20 cellular contexts compared by ENCODE assay signal in the genomic region with DNA sequence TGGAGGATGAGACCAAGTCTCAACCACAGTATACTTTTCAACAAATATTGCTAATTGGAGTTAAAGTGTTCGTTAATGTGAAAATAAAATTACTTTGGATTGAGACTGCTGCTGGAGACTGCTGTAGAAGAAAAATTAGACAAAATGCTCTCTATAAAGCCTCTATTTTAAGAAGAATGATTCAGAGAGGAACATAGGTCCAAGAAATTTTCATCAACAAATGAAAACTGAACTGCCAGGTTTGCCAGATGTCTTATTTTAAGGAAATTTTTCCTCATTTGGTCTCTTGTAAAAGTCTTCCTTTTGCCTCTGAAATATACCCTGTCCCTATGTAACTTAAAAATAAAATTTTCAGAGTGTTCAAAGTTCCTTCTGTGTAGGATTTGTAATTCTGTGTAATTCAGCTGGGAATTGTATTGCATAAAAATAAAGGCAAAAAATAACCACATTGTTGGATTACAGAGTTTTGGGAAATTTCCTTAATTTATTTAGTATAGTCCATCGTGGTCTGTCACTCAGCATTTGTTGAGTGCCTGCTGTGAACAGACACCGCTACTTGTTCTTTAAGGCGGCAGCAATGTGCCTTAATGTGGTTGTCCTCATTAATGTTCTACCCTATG. TPM values are rescaled to one million over a fixed set of nuclear protein-coding genes. Genes with fewer than 3 reads are reported as not detected.
DNase-seq lines count a peak whose midpoint lies in the region; ATAC-seq and TF ChIP-seq lines count a peak whose summit lies in the region.
"Had no signal": no experiment of that assay in that cellular context is flagged by ENCODE, and none has a peak within 500 bp of the region (broad histone marks: within the 10 kb centered on the region; RNA-seq: fewer than 3 reads in every experiment).

No MANE protein-coding gene starts in this region.

- WGBS in heart right ventricle, 2 donors: 73 to 76% methylated on average over 4 of the region's 4 CpGs
- 87 to 91% methylated on average over 4 of the region's 4 CpGs for WGBS in transverse colon (ENCODE audit: low coverage in 1 of 2), 2 donors

- H3K36me3 ChIP-seq in heart right ventricle (no peaks in the 10 kb centered on the region), transverse colon (no peaks in the 10 kb centered on the region)
- H3K36me3 ChIP-seq: BE2C, MG63 had no signal

- peaks cover 2 to 75% (median 47%) of the 10 kb centered on the region in 9 donors for H3K4me1 ChIP-seq in heart right ventricle
- H3K4me1 ChIP-seq in transverse colon: peaks cover 0 to 10% (median 3%) of the 10 kb centered on the region in 4 donors
- H3K4me1 ChIP-seq: BE2C had no signal

- no peak for TF ChIP-seq EP300 in transverse colon (IDR thresholded peaks at IDR 0.05; ENCODE audit: low read depth)

- ATAC-seq in heart right ventricle (peak in 6 of 8 donors; percentile 17 to 58 (median 26)), sciatic nerve (peak; percentile 70), HG03039 (IDR thresholded peaks at IDR 0.05; ENCODE audit: unreplicated experiment) (no peak), GM18519 (IDR thresholded peaks at IDR 0.05; ENCODE audit: low FRiP score, unreplicated experiment) (no peak)
- ATAC-seq: CD8-positive, alpha-beta T cell; GM23338; Panc1 had no signal

- TF ChIP-seq POLR2A in transverse colon (IDR thresholded peaks at IDR 0.05): no peak

- H3K27me3 ChIP-seq in dorsolateral prefrontal cortex: no peaks in the 10 kb centered on the region
- no peaks in the 10 kb centered on the region for H3K27me3 ChIP-seq in heart right ventricle
- no peaks in the 10 kb centered on the region for H3K27me3 ChIP-seq in transverse colon
- H3K27me3 ChIP-seq: BE2C, MG63 had no signal

- H3K27ac ChIP-seq in dorsolateral prefrontal cortex (peak overlapping the region in 53 of 59 donors; percentile 10 to 84 (median 67)), heart right ventricle (peak overlapping the region in 9 of 10 donors; percentile 31 to 84 (median 51)), transverse colon (peak overlapping the region in 3 of 4 donors; percentile 1 to 26 (median 6))
- H3K27ac ChIP-seq: KMS-11 had no signal

- in situ Hi-C loops in transverse colon (cut with MboI; ENCODE audit: low pct_ligation_motif_present in 1 of 4, low pct_unique_long_range_greater_than_20kb in 1 of 4, low sequenced_read_pairs in 3 of 4): no loop called here

- H3K4me3 ChIP-seq in dorsolateral prefrontal cortex (no peak overlapping the region), heart right ventricle (no peak overlapping the region), transverse colon (no peak overlapping the region)
- H3K4me3 ChIP-seq: GM23338, MG63 had no signal

- DNase-seq in dorsolateral prefrontal cortex: no peak
- DNase-seq in heart right ventricle: no peak
- no peak for DNase-seq in sciatic nerve (ENCODE audit: low spot score)
- DNase-seq in transverse colon: no peak
- no peak for DNase-seq in NCI-H128 (lab: John Stamatoyannopoulos, UW; ENCODE audit: unreplicated experiment)
- no peak for DNase-seq in NCI-H1105 treated with DMSO at 0.1 percent for 48 hours (lab: John Stamatoyannopoulos, UW)
- DNase-seq: BE2C; CD8-positive, alpha-beta T cell; GF-D8; MG63; NCI-H1105; NCI-H1930; NCI-H2171 treated with DMSO at 0.1 percent for 48 hours; NCI-H82; SHP77 treated with DMSO at 0.1 percent for 48 hours had no signal

- TF ChIP-seq CTCF in dorsolateral prefrontal cortex (IDR thresholded peaks at IDR 0.05 in 54 of 56, conservative IDR thresholded peaks at IDR 0.05 in 2 of 56; ENCODE audit: low read depth in 1 of 56, partially characterized antibody in 56 of 56) (no peak), heart right ventricle (IDR thresholded peaks at IDR 0.05) (no peak), transverse colon (IDR thresholded peaks at IDR 0.05) (no peak)

- H3K9me3 ChIP-seq in heart right ventricle (no peaks in the 10 kb centered on the region), transverse colon (no peaks in the 10 kb centered on the region)
- H3K9me3 ChIP-seq: BE2C, MG63 had no signal

- intact Hi-C loops in dorsolateral prefrontal cortex (cut with DNase I): no loop called here
- intact Hi-C loops in heart right ventricle (cut with DNase I): no loop called here
- intact Hi-C loops in sciatic nerve (cut with DNase I): no loop called here
- intact Hi-C loops in transverse colon (cut with DNase I; ENCODE audit: low total_unique reads): no loop called here

RNA-seq across cellular contexts. Expression of a gene that starts 27.4 kb away (rescaled TPM):
- 10 to 100 TPM; 27.6 to 68.9 (median 44.8) TPM for total RNA-seq in dorsolateral prefrontal cortex
- total RNA-seq in heart right ventricle: 10 to 100 TPM; 24.7 to 36.3 (median 30.9) TPM
- 10 to 100 TPM in 1 of 2 donors, 1 to 10 TPM in 1; 7.1 to 17.8 TPM for polyA plus RNA-seq in heart right ventricle
- total RNA-seq in sciatic nerve: 49.7 TPM
- 10 to 100 TPM; 37.5 to 44.0 (median 38.9) TPM for total RNA-seq in transverse colon

RNA-seq across cellular contexts. Expression of a gene that starts 28.6 kb away (rescaled TPM):
- total RNA-seq in dorsolateral prefrontal cortex (10 to 100 TPM; 14.9 to 28.0 (median 20.9) TPM), heart right ventricle (10 to 100 TPM; 16.3 to 22.1 (median 17.6) TPM), sciatic nerve (18.7 TPM), transverse colon (10 to 100 TPM in 2 of 4 donors, 1 to 10 TPM in 2; 6.4 to 35.1 (median 19.9) TPM)
- polyA plus RNA-seq in heart right ventricle: 10 to 100 TPM; 24.9 to 50.2 TPM

Comparison
In these comparisons a context has a peak if more than half of its experiments do, and no peak if none do; other contexts are left out.
1. H3K27ac ChIP-seq: peak in every context shown above with its lines; median percentile 67 in dorsolateral prefrontal cortex; 51 in heart right ventricle; 6 in transverse colon.
2. ATAC-seq: peak in heart right ventricle (6 of 8) and sciatic nerve (single experiment); none in HG03039 (single experiment) and GM18519 (single experiment).